In the genomic region with DNA sequence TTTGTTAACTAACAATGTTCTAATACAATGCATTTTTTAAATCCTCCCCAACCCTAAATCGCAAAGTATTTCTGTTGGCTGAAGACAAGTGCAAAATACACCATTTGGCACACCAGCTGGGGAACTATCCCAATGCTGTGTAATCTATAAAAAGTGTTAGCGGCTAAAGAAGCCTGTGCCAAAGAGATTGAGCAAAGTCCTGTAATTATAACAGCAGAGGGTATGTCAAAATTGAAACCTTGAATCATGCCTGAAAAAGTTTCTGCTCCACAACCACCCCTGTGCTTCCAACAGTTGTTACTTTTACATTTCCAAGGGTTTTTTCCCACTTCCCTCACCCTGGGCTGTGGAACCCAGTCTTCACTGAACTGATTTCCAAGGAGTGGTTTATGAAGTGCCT, we compare ENCODE assay signal across 30 cellular contexts.
DNase-seq lines count a peak whose midpoint lies in the region; ATAC-seq, FAIRE-seq and TF ChIP-seq lines count a peak whose summit lies in the region.
"Had no signal": no experiment of that assay in that cellular context is flagged by ENCODE, and none has a peak within 500 bp of the region (broad histone marks: within the 10 kb centered on the region; RNA-seq: fewer than 3 reads in every experiment).

No MANE protein-coding gene starts in this region.

- H3K4me1 ChIP-seq in right lobe of liver (peaks cover 0 to 79% (median 30%) of the 10 kb centered on the region in 4 donors), thyroid gland (peaks cover 51 to 71% of the 10 kb centered on the region in 2 donors), kidney (ENCODE audit: control insufficient read depth in 1 of 2, insufficient read depth in 1 of 2, low read depth in 1 of 2, low read length in 2 of 2) (peaks cover 0 to 16% of the 10 kb centered on the region in 2 donors), ovary (ENCODE audit: insufficient read depth) (peaks cover 2% of the 10 kb centered on the region)
- H3K4me1 ChIP-seq: A549, colonic mucosa, left lung, psoas muscle had no signal

- H3K9me3 ChIP-seq in SK-N-MC (ENCODE audit: low read depth, low read length), result no peaks in the 10 kb centered on the region
- H3K9me3 ChIP-seq in right lobe of liver, result no peaks in the 10 kb centered on the region
- no peaks in the 10 kb centered on the region for H3K9me3 ChIP-seq in thyroid gland
- H3K9me3 ChIP-seq in kidney (ENCODE audit: control insufficient read depth in 1 of 2, low read length in 2 of 2), result no peaks in the 10 kb centered on the region
- H3K9me3 ChIP-seq in ovary, result no peaks in the 10 kb centered on the region
- H3K9me3 ChIP-seq: A549, colonic mucosa, left lung, psoas muscle, SJCRH30 had no signal

- TF ChIP-seq POLR2A in right lobe of liver (IDR thresholded peaks at IDR 0.05) (peak; percentile 25), thyroid gland (IDR thresholded peaks at IDR 0.05) (peak in 1 of 2 donors; percentile 12), ovary (IDR thresholded peaks at IDR 0.05) (no peak)

- DNase-seq in NOMO-1 treated with DMSO at 0.1 percent for 48 hours (lab: John Stamatoyannopoulos, UW; ENCODE audit: unreplicated experiment) (peak; percentile 25), NOMO-1 treated with dmso at 0.1 percent for 144 hours (lab: John Stamatoyannopoulos, UW; ENCODE audit: unreplicated experiment) (no peak), SK-N-MC (ENCODE audit: low read depth, low spot score) (no peak), right lobe of liver (peak in 1 of 3 donors; percentile 68), thyroid gland (no peak), kidney (no peak), ovary (no peak), HPDE6-E6E7 (ENCODE audit: extremely low spot score) (no peak)
- DNase-seq: activated CD4-positive, alpha-beta T cell treated with anti-CD3 and anti-CD28 coated beads, Interleukin-2, amount 10 ng/mL, durations not matched to agents 24 days and 14 days; activated CD8-positive, alpha-beta memory T cell treated with anti-CD3 and anti-CD28 coated beads for 24 hours; activated effector memory CD4-positive, alpha-beta T cell treated with Interleukin-2 at 50 U/mL for 16 hours; activated T-cell treated with anti-CD3 and anti-CD28 coated beads for 4 hours; CD8-positive, alpha-beta T cell; colonic mucosa; effector CD4-positive, alpha-beta T cell; immature natural killer cell; IMR-90; left lung; MV-4-11; naive B cell; NCI-H187; psoas muscle; RPMI8226; SJCRH30; T1000; WERI-Rb-1 had no signal

- intact Hi-C loops in right lobe of liver (cut with DNase I) (no loop called here), thyroid gland (cut with DNase I) (no loop called here), kidney (cut with DNase I) (no loop called here), ovary (cut with DNase I) (no loop called here)

- TF ChIP-seq CTCF in right lobe of liver (IDR thresholded peaks at IDR 0.05) (no peak), thyroid gland (IDR thresholded peaks at IDR 0.05) (no peak), kidney (IDR thresholded peaks at IDR 0.05; ENCODE audit: borderline replicate concordance, extremely low read depth, insufficient read depth) (no peak), ovary (IDR thresholded peaks at IDR 0.05) (no peak)

- H3K4me3 ChIP-seq in SK-N-MC, result no peak overlapping the region
- no peak overlapping the region for H3K4me3 ChIP-seq in right lobe of liver
- no peak overlapping the region for H3K4me3 ChIP-seq in thyroid gland (replicated peaks in 1 of 3)
- H3K4me3 ChIP-seq in kidney (ENCODE audit: low read length in 2 of 2), result no peak overlapping the region
- H3K4me3 ChIP-seq in ovary, result no peak overlapping the region
- H3K4me3 ChIP-seq: A549, colonic mucosa, left lung, psoas muscle, SJCRH30, skin epidermis had no signal

- H3K27ac ChIP-seq in SK-N-MC (0 out of 2 replicates have a peak overlapping the region, but pooled peaks have one; percentile 4), right lobe of liver (peak overlapping the region; percentile 74 to 85 (median 81)), thyroid gland (peak overlapping the region; percentile 91 to 96 (median 95)), kidney (ENCODE audit: low read depth in 2 of 2, low read length in 2 of 2) (no peak overlapping the region), ovary (no peak overlapping the region)
- H3K27ac ChIP-seq: A549, colonic mucosa, left lung, psoas muscle, SJCRH30, skin epidermis, WERI-Rb-1 had no signal

- H3K27me3 ChIP-seq in right lobe of liver (no peaks in the 10 kb centered on the region), thyroid gland (no peaks in the 10 kb centered on the region), ovary (no peaks in the 10 kb centered on the region)
- H3K27me3 ChIP-seq: colonic mucosa, left lung, SJCRH30 had no signal

- no peak overlapping the region for H3K9ac ChIP-seq in SK-N-MC (ENCODE audit: insufficient read length)
- H3K9ac ChIP-seq in kidney (ENCODE audit: low read length in 2 of 2), result no peak overlapping the region

- FAIRE-seq in kidney (lab: Jason Lieb, UNC), result no peak
- FAIRE-seq: A549, astrocyte had no signal

- TF ChIP-seq EP300 in ovary (IDR thresholded peaks at IDR 0.05), result no peak

- peak; percentile 40 to 70 (median 56) for ATAC-seq in right lobe of liver
- ATAC-seq: A549; CD8-positive, alpha-beta T cell; left lung; psoas muscle; stimulated activated memory B cell treated with anti-CD40 and anti-IgM and Interleukin-4, amounts not matched to agents 10 μg/mL and 1 μg/mL and 100 μg/mL, for 72 hours had no signal

- WGBS in right lobe of liver (ENCODE audit: insufficient coverage, low coverage, low lambda C conversion rate, missing lambda C conversion rate), result 32% methylated on average over 2 of the region's 2 CpGs
- 68 to 75% methylated on average over 2 of the region's 2 CpGs for WGBS in thyroid gland, 2 donors
- 32 to 39% (median 37%) methylated on average over 2 of the region's 2 CpGs for WGBS in ovary, 3 donors

- H3K36me3 ChIP-seq in SK-N-MC (ENCODE audit: insufficient read depth, low read length) (peaks cover 21% of the 10 kb centered on the region), right lobe of liver (peaks cover 0 to 15% (median 3%) of the 10 kb centered on the region in 4 donors), thyroid gland (peaks cover 3 to 15% of the 10 kb centered on the region in 2 donors), kidney (ENCODE audit: control insufficient read depth in 1 of 2, insufficient read depth in 2 of 2, low read length in 2 of 2) (peaks cover 9 to 36% of the 10 kb centered on the region in 2 donors), ovary (no peaks in the 10 kb centered on the region)
- H3K36me3 ChIP-seq: colonic mucosa, left lung, SJCRH30, WERI-Rb-1 had no signal

Comparison
In these comparisons a context has a peak if more than half of its experiments do, and no peak if none do; other contexts are left out.
1. H3K27ac ChIP-seq: peak in SK-N-MC (single experiment), right lobe of liver (3 of 3) and thyroid gland (3 of 3); none in kidney (0 of 2) and ovary (0 of 2).